In the genomic region with DNA sequence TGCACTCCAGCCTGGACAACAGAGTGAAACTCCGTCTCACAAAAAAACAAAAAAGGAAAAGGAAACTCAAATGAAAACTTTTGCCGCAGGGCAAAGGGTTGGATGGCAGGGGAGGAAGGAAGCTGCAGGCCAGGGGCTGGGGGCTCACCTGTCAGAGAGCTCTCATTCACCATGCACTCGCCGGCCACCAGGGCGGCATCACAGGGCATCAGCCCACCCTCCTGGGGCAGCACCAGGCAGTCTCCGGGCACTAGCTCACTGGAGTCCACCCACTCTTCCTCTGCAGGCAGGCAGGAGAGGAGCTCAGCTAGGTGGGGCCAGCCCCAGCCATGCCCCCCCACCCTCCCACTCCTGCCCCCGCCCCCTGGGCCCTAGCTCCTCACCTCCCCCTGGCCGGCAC, we compare ENCODE assay signal across 1 cellular context.
TF ChIP-seq lines count a peak whose summit lies in the region.

No MANE protein-coding gene starts in this region.

TF ChIP-seq in H1, 55 proteins besides CTCF, POLR2A, EP300 and RAD21:
- TF ChIP-seq CTBP2 (IDR thresholded peaks at IDR 0.05; ENCODE audit: borderline replicate concordance, insufficient read depth, insufficient read length, low read length) (no peak), ASH2L (IDR thresholded peaks at IDR 0.05; ENCODE audit: low read length) (no peak)
